Comparison of ENCODE assay signal across 13 cellular contexts in genomic region chr18:59907172-59907571, GRCh38. TPM values are rescaled to one million over a fixed set of nuclear protein-coding genes. Genes with fewer than 3 reads are reported as not detected.
DNase-seq lines count a peak whose midpoint lies in the region; ATAC-seq and TF ChIP-seq lines count a peak whose summit lies in the region.
"Had no signal": no experiment of that assay in that cellular context is flagged by ENCODE, and none has a peak within 500 bp of the region (broad histone marks: within the 10 kb centered on the region; RNA-seq: fewer than 3 reads in every experiment).

No MANE protein-coding gene starts in this region.

- ATAC-seq in HG03378 (IDR thresholded peaks at IDR 0.05; ENCODE audit: unreplicated experiment) (peak; percentile 25), T-helper 17 cell (no peak), GM18861 (IDR thresholded peaks at IDR 0.05; ENCODE audit: unreplicated experiment) (no peak), GM18873 (IDR thresholded peaks at IDR 0.05; ENCODE audit: low FRiP score, unreplicated experiment) (no peak)
- ATAC-seq: activated CD4-positive, CD25-positive, alpha-beta regulatory T cell treated with anti-CD3 and anti-CD28 coated beads, Interleukin-2, amount 50 U/mL, for 24 hours had no signal

- no peaks in the 10 kb centered on the region for H3K27me3 ChIP-seq in neutrophil
- H3K27me3 ChIP-seq in tibial artery, result peaks cover 0 to 35% of the 10 kb centered on the region in 2 donors
- H3K27me3 ChIP-seq: MG63 had no signal

- peak overlapping the region; percentile 97 for H3K27ac ChIP-seq in neutrophil
- H3K27ac ChIP-seq in tibial artery, result no peak overlapping the region
- H3K27ac ChIP-seq: stomach had no signal

- peak overlapping the region; percentile 21 for H3K4me3 Mint-ChIP-seq in T-helper 17 cell
- H3K4me3 Mint-ChIP-seq: neural crest cell had no signal

- H3K4me3 ChIP-seq in neutrophil (ENCODE audit: low read depth in 1 of 2, low read length in 1 of 2) (no peak overlapping the region), tibial artery (no peak overlapping the region)
- H3K4me3 ChIP-seq: MG63, stomach had no signal

- peaks cover 6% of the 10 kb centered on the region for H3K36me3 Mint-ChIP-seq in T-helper 17 cell (ENCODE audit: low read depth)

- intact Hi-C loops in tibial artery (cut with DNase I; ENCODE audit: low total_unique reads), result no loop called here

- H3K36me3 ChIP-seq in neutrophil (peaks cover 6% of the 10 kb centered on the region), tibial artery (no peaks in the 10 kb centered on the region)

- H3K9me3 ChIP-seq in T-helper 17 cell (ENCODE audit: control insufficient read depth, low read length, poor library complexity, severe bottlenecking) (no peaks in the 10 kb centered on the region), neutrophil (no peaks in the 10 kb centered on the region), tibial artery (no peaks in the 10 kb centered on the region)
- H3K9me3 ChIP-seq: MG63, stomach had no signal

- peak overlapping the region; percentile 32 for H3K27ac Mint-ChIP-seq in T-helper 17 cell

- H3K4me1 Mint-ChIP-seq in T-helper 17 cell, result peaks cover 31% of the 10 kb centered on the region

- H3K27me3 Mint-ChIP-seq in T-helper 17 cell, result no peaks in the 10 kb centered on the region

- peak; percentile 30 for DNase-seq in activated CD8-positive, alpha-beta memory T cell treated with anti-CD3 and anti-CD28 coated beads, Interleukin-2, amount 50 U/mL, for 48 hours
- no peak for DNase-seq in activated CD8-positive, alpha-beta memory T cell treated with anti-CD3 and anti-CD28 coated beads for 24 hours
- DNase-seq in T-helper 17 cell, result no peak
- no peak for DNase-seq in tibial artery
- DNase-seq: MG63; stimulated activated CD4-positive, alpha-beta T cell treated with anti-CD3 and anti-CD28 coated beads, Interleukin-12 subunit alpha, Interleukin-12 subunit beta, amount 100 ng/mL, for 4 hours; stomach had no signal

- H3K4me1 ChIP-seq in neutrophil (ENCODE audit: control insufficient read depth in 1 of 2, insufficient read depth in 1 of 2, low read depth in 1 of 2, low read length in 1 of 2), result peaks cover 50 to 60% of the 10 kb centered on the region in 2 experiments
- H3K4me1 ChIP-seq in tibial artery, result no peaks in the 10 kb centered on the region

- TF ChIP-seq CTCF in neutrophil (IDR thresholded peaks at IDR 0.05) (no peak), tibial artery (IDR thresholded peaks at IDR 0.05) (no peak)

RNA-seq across cellular contexts. Expression of gene PMAIP1, which starts 7.4 kb away (rescaled TPM):
- 100 to 1,000 TPM; 111 to 139 TPM for total RNA-seq in T-helper 17 cell
